Comparison of ENCODE assay signal across 23 cellular contexts in the genomic region with DNA sequence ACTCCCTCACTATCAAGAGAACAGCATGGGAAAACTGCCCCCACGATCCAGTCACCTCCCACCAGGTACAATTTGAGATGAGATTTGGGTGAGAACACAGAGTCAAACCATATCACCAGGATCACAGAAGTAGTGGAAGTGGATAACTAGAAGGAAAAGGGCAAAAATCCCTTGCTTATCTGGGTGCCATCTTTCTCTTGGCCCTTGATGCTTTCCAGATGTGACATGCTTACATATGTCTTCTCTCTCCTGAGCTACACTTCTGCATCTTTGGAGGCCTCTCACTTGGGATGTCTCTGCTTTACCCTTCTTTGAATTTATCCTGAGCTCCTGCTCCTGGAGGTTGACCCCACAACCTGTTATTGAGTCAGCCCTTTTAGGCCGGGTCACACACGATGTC. TPM values are rescaled to one million over a fixed set of nuclear protein-coding genes. Genes with fewer than 3 reads are reported as not detected.
DNase-seq lines count a peak whose midpoint lies in the region; ATAC-seq, FAIRE-seq and TF ChIP-seq lines count a peak whose summit lies in the region.
"Had no signal": no experiment of that assay in that cellular context is flagged by ENCODE, and none has a peak within 500 bp of the region (broad histone marks: within the 10 kb centered on the region; RNA-seq: fewer than 3 reads in every experiment).

No MANE protein-coding gene starts in this region.

- H3K4me3 ChIP-seq in SK-N-SH (ENCODE audit: low read depth in 2 of 2, low read length in 1 of 2) (no peak overlapping the region), IMR-90 (ENCODE audit: insufficient read depth, low read depth, low read length) (no peak overlapping the region), bronchial epithelial cell (ENCODE audit: low read depth, low read length) (no peak overlapping the region)
- no peak overlapping the region for H3K4me3 ChIP-seq in CD8-positive, alpha-beta memory T cell (ENCODE audit: low read length)
- H3K4me3 ChIP-seq: A549, BLaER1, GM12878, GM23338 had no signal

- H4K20me1 ChIP-seq in SK-N-SH (ENCODE audit: insufficient read depth) (no peaks in the 10 kb centered on the region), IMR-90 (ENCODE audit: insufficient read depth, low read length) (no peaks in the 10 kb centered on the region)
- H4K20me1 ChIP-seq: BLaER1 had no signal

- peak; percentile 43 for FAIRE-seq in bronchial epithelial cell (lab: Jason Lieb, UNC)
- FAIRE-seq: A549, GM12878, GM19239, H54 had no signal

- H3K27ac Mint-ChIP-seq in nephron, result peak overlapping the region; percentile 70 to 88 (median 79)
- H3K27ac Mint-ChIP-seq in CD8-positive, alpha-beta memory T cell, result no peak overlapping the region
- H3K27ac Mint-ChIP-seq: CD4-positive, alpha-beta memory T cell; GM23338 had no signal

- H3K9me3 Mint-ChIP-seq in nephron, result no peaks in the 10 kb centered on the region
- no peaks in the 10 kb centered on the region for H3K9me3 Mint-ChIP-seq in CD8-positive, alpha-beta memory T cell
- H3K9me3 Mint-ChIP-seq: CD4-positive, alpha-beta memory T cell; GM23338 had no signal

- TF ChIP-seq RAD21 in SK-N-SH (IDR thresholded peaks at IDR 0.05; ENCODE audit: low read length), result no peak
- TF ChIP-seq RAD21 in IMR-90 (IDR thresholded peaks at IDR 0.05; ENCODE audit: low read length), result no peak

- peaks cover 28% of the 10 kb centered on the region for H3K4me1 Mint-ChIP-seq in nephron
- H3K4me1 Mint-ChIP-seq in CD8-positive, alpha-beta memory T cell, result no peaks in the 10 kb centered on the region
- H3K4me1 Mint-ChIP-seq: CD14-positive monocyte; CD4-positive, alpha-beta memory T cell; GM23338 had no signal

- dilution Hi-C loops in IMR-90 (cut with HindIII; ENCODE audit: low sequenced_read_pairs, unreplicated experiment), result no loop called here

- H3K79me2 ChIP-seq in SK-N-SH (ENCODE audit: insufficient read depth), result no peaks in the 10 kb centered on the region

- H3K27me3 ChIP-seq in SK-N-SH (ENCODE audit: insufficient read depth) (no peaks in the 10 kb centered on the region), IMR-90 (ENCODE audit: control insufficient read depth, insufficient read depth, low read length) (no peaks in the 10 kb centered on the region), bronchial epithelial cell (ENCODE audit: control insufficient read depth, insufficient read depth, low read length) (no peaks in the 10 kb centered on the region)
- H3K27me3 ChIP-seq in CD8-positive, alpha-beta memory T cell (ENCODE audit: insufficient read depth, low read length, poor library complexity, severe bottlenecking), result no peaks in the 10 kb centered on the region
- H3K27me3 ChIP-seq: BLaER1 had no signal

- no peak overlapping the region for H2AK9ac ChIP-seq in IMR-90 (replicated peaks; ENCODE audit: low read depth, low read length, poor library complexity)

- no peak overlapping the region for H4K5ac ChIP-seq in IMR-90 (ENCODE audit: low read depth, low read length)

- H2BK15ac ChIP-seq in IMR-90 (ENCODE audit: low read depth, low read length), result no peak overlapping the region

- no peak overlapping the region for H3K23ac ChIP-seq in IMR-90 (ENCODE audit: low read depth, low read length)

- H3K4ac ChIP-seq in IMR-90 (ENCODE audit: low read depth, low read length), result no peak overlapping the region

- H3K27ac ChIP-seq in SK-N-SH (ENCODE audit: low read depth in 2 of 2, low read length in 1 of 2) (peak overlapping the region in 1 of 2 experiments; percentile 86; a peak in 2 of 4 replicates), IMR-90 (ENCODE audit: insufficient read depth, low read length) (no peak overlapping the region)
- no peak overlapping the region for H3K27ac ChIP-seq in CD8-positive, alpha-beta memory T cell (ENCODE audit: low read depth, low read length)
- H3K27ac ChIP-seq: 22Rv1, A549, BLaER1 had no signal

- no peak for ATAC-seq in SK-N-SH treated with all-trans-retinoic acid at 6 μM for 48 hours
- no peak for ATAC-seq in IMR-90 (ENCODE audit: low read depth)
- ATAC-seq in HG03442 (IDR thresholded peaks at IDR 0.05; ENCODE audit: unreplicated experiment), result no peak
- no peak for ATAC-seq in HG03342 (IDR thresholded peaks at IDR 0.05; ENCODE audit: unreplicated experiment)
- ATAC-seq: A549, GM12878, GM23338 had no signal

- H3K56ac ChIP-seq in IMR-90 (ENCODE audit: extremely low read depth, insufficient read depth, low read length), result no peak overlapping the region

- no peak overlapping the region for H4K91ac ChIP-seq in IMR-90 (ENCODE audit: insufficient read depth, low read depth, low read length)

- POLR2A ChIA-PET in SK-N-SH (lab: Yijun Ruan, JAX), result no interaction called here
- POLR2A ChIA-PET in IMR-90 (lab: Charles Lee; ENCODE audit: unreplicated experiment), result no interaction called here
- POLR2A ChIA-PET in CD8-positive, alpha-beta memory T cell (lab: Charles Lee), result no interaction called here

- H3K14ac ChIP-seq in IMR-90 (replicated peaks; ENCODE audit: low read depth, low read length), result no peak overlapping the region

- H3K36me3 ChIP-seq in SK-N-SH (replicated peaks in 1 of 2; ENCODE audit: control insufficient read depth in 1 of 2, insufficient read depth in 2 of 2, low read length in 1 of 2), result no peaks in the 10 kb centered on the region
- no peaks in the 10 kb centered on the region for H3K36me3 ChIP-seq in IMR-90 (ENCODE audit: control insufficient read depth, insufficient read depth, low read length)
- H3K36me3 ChIP-seq in bronchial epithelial cell (ENCODE audit: control insufficient read depth, insufficient read depth, low read length), result no peaks in the 10 kb centered on the region
- no peaks in the 10 kb centered on the region for H3K36me3 ChIP-seq in CD8-positive, alpha-beta memory T cell (ENCODE audit: insufficient read depth, low read length)
- H3K36me3 ChIP-seq: BLaER1 had no signal

- no peak overlapping the region for H2BK5ac ChIP-seq in IMR-90 (ENCODE audit: low read depth, low read length, poor library complexity, severe bottlenecking)

- TF ChIP-seq POLR2A in IMR-90 (IDR thresholded peaks at IDR 0.05; ENCODE audit: low read depth, low read length), result no peak

- no peaks in the 10 kb centered on the region for H3F3A ChIP-seq in SK-N-SH (replicated peaks; ENCODE audit: insufficient read depth)

- H3K9ac ChIP-seq in SK-N-SH (no peak overlapping the region), IMR-90 (ENCODE audit: low read depth, low read length) (no peak overlapping the region)
- H3K9ac ChIP-seq: BLaER1 had no signal

- H3K36me3 Mint-ChIP-seq in nephron (ENCODE audit: low read depth), result no peaks in the 10 kb centered on the region
- H3K36me3 Mint-ChIP-seq in CD8-positive, alpha-beta memory T cell, result no peaks in the 10 kb centered on the region
- H3K36me3 Mint-ChIP-seq: CD14-positive monocyte; CD4-positive, alpha-beta memory T cell had no signal

- no peak overlapping the region for H2BK120ac ChIP-seq in IMR-90 (ENCODE audit: low read depth, low read length)

- in situ Hi-C loops in IMR-90 (cut with MboI; ENCODE audit: low sequenced_read_pairs), result no loop called here

- no peaks in the 10 kb centered on the region for H3K79me1 ChIP-seq in IMR-90 (ENCODE audit: low read depth in 1 of 2, low read length in 2 of 2)

- no peak overlapping the region for H2AK5ac ChIP-seq in IMR-90 (ENCODE audit: low read depth, low read length)

- H3K9me2 ChIP-seq in SK-N-SH, result no peaks in the 10 kb centered on the region

- no peak overlapping the region for H4K8ac ChIP-seq in IMR-90 (ENCODE audit: low read depth in 2 of 2, low read length in 2 of 2)

- H3K4me1 ChIP-seq in SK-N-SH (ENCODE audit: control insufficient read depth in 1 of 2, insufficient read depth in 2 of 2, low read depth in 1 of 2, low read length in 1 of 2), result peaks cover 19 to 22% of the 10 kb centered on the region in 2 experiments
- peaks cover under 1% of the 10 kb centered on the region; the same call in 1 of the 2 replicates for H3K4me1 ChIP-seq in IMR-90 (ENCODE audit: control insufficient read depth, insufficient read depth, low read length)
- no peaks in the 10 kb centered on the region for H3K4me1 ChIP-seq in CD8-positive, alpha-beta memory T cell (ENCODE audit: insufficient read depth, low read length)
- H3K4me1 ChIP-seq: A549 had no signal

- BruUV-seq in IMR-90 (replicated peaks; lab: Mats Ljungman, UMichigan), result no TSS peak

- H3K27me3 Mint-ChIP-seq in nephron (ENCODE audit: low read depth), result peaks cover 6% of the 10 kb centered on the region
- H3K27me3 Mint-ChIP-seq in CD8-positive, alpha-beta memory T cell, result no peaks in the 10 kb centered on the region
- H3K27me3 Mint-ChIP-seq: CD4-positive, alpha-beta memory T cell had no signal

- H2AFZ ChIP-seq in SK-N-SH (ENCODE audit: low read depth) (no peak overlapping the region), IMR-90 (replicated peaks; ENCODE audit: low read length, poor library complexity) (peak overlapping the region; percentile 13)
- H2AFZ ChIP-seq: GM23338 had no signal

- no peaks in the 10 kb centered on the region for H3K9me3 ChIP-seq in SK-N-SH
- no peaks in the 10 kb centered on the region for H3K9me3 ChIP-seq in IMR-90 (ENCODE audit: control insufficient read depth, insufficient read depth, low read length)
- H3K9me3 ChIP-seq in CD8-positive, alpha-beta memory T cell (ENCODE audit: low read length), result no peaks in the 10 kb centered on the region
- H3K9me3 ChIP-seq: A549, BLaER1 had no signal

- DNase-seq in SK-N-SH, result no peak
- no peak for DNase-seq in IMR-90
- DNase-seq in bronchial epithelial cell (ENCODE audit: low read depth), result no peak
- no peak for DNase-seq in CD8-positive, alpha-beta memory T cell
- DNase-seq: Calu3; CD4-positive, alpha-beta memory T cell; DMS79 treated with DMSO at 0.1 percent for 48 hours; HCEC 1CT had no signal

- no peak overlapping the region for H3K18ac ChIP-seq in IMR-90 (ENCODE audit: low read depth, low read length)

- TF ChIP-seq CTCF in SK-N-SH (IDR thresholded peaks at IDR 0.05) (no peak), IMR-90 (conservative IDR thresholded peaks at IDR 0.05; ENCODE audit: low read depth, low read length) (no peak), bronchial epithelial cell (IDR thresholded peaks at IDR 0.05; ENCODE audit: insufficient read depth, low read length, severe bottlenecking) (no peak), nephron (IDR thresholded peaks at IDR 0.05; ENCODE audit: unreplicated experiment in 3 of 3) (no peak)

- 74% methylated on average over 3 of the region's 3 CpGs for WGBS in SK-N-SH (ENCODE audit: low lambda C conversion rate)
- WGBS in IMR-90 (ENCODE audit: extremely low coverage in 2 of 2, insufficient read length in 1 of 2), 2 experiments, result 82% methylated on average over 2 of the region's 3 CpGs; no CpG with 5 or more reads in 1 of the 2 experiments

- CTCF ChIA-PET in SK-N-SH (lab: Yijun Ruan, JAX) (interaction anchor here (1.1 to 4.4 kb wide), 3 partner anchors 25 to 205 kb away, joined by 5 to 13 read pairs (median 7); no protein-coding TSS in a partner anchor), IMR-90 (lab: Yijun Ruan, JAX) (no interaction called here)
- CTCF ChIA-PET in CD8-positive, alpha-beta memory T cell (lab: Charles Lee), result no interaction called here

- H3K4me3 Mint-ChIP-seq in nephron, result no peak overlapping the region
- no peak overlapping the region for H3K4me3 Mint-ChIP-seq in CD8-positive, alpha-beta memory T cell
- H3K4me3 Mint-ChIP-seq: CD14-positive monocyte; CD4-positive, alpha-beta memory T cell; GM23338 had no signal

- H3K4me2 ChIP-seq in SK-N-SH (no peak overlapping the region), IMR-90 (ENCODE audit: low read depth, low read length) (no peak overlapping the region)
- H3K4me2 ChIP-seq: A549, BLaER1, GM23338 had no signal

- TF ChIP-seq EP300 in SK-N-SH (IDR thresholded peaks at IDR 0.05; ENCODE audit: borderline replicate concordance in 1 of 2, low read depth in 1 of 2, low read length in 1 of 2), result no peak

- H3K9me1 ChIP-seq in IMR-90 (ENCODE audit: insufficient read depth, low read length), result no peaks in the 10 kb centered on the region; the same call in 1 of the 2 replicates

- intact Hi-C loops in IMR-90 (cut with micrococcal nuclease), result no loop called here

- no peak overlapping the region for H2BK20ac ChIP-seq in IMR-90 (ENCODE audit: low read depth, low read length)

RNA-seq across cellular contexts. Expression of gene APOBEC4, which starts 57.6 kb away (rescaled TPM):
- not detected in 2 replicates for polyA plus RNA-seq in SK-N-SH (2012; rRNA removed)
- polyA plus RNA-seq in SK-N-SH (2012; cell fraction: cytosol; rRNA removed), result not detected in 2 replicates
- not detected in 2 replicates for polyA plus RNA-seq in SK-N-SH (2012; cell fraction: nucleus; rRNA removed)
- total RNA-seq in IMR-90 (2012; rRNA removed), result not detected in 2 replicates
- not detected in 2 replicates for polyA plus RNA-seq in IMR-90 (2012; rRNA removed)
- polyA plus RNA-seq in IMR-90 (2012; cell fraction: cytosol; rRNA removed), result not detected in 2 replicates
- not detected in 2 replicates for polyA plus RNA-seq in IMR-90 (2012; cell fraction: nucleus; rRNA removed; ENCODE audit: low replicate concordance)
- total RNA-seq in bronchial epithelial cell, result not detected in 2 replicates
- not detected for total RNA-seq in CD8-positive, alpha-beta memory T cell
- polyA plus RNA-seq in CD8-positive, alpha-beta memory T cell, result not detected
- total RNA-seq: Calu3; CD4-positive, alpha-beta memory T cell; G401; GM23338; HT-29 had no signal
- polyA plus RNA-seq: A549; AG04450; CD14-positive monocyte; CD4-positive, alpha-beta memory T cell had no signal

Comparison
In these comparisons a context has a peak if more than half of its experiments do, and no peak if none do; other contexts are left out.
1. H3K27ac Mint-ChIP-seq: peak in nephron (3 of 3); none in CD8-positive, alpha-beta memory T cell (0 of 8).